ENCODE assay signal across 8 cellular contexts in the genomic region with DNA sequence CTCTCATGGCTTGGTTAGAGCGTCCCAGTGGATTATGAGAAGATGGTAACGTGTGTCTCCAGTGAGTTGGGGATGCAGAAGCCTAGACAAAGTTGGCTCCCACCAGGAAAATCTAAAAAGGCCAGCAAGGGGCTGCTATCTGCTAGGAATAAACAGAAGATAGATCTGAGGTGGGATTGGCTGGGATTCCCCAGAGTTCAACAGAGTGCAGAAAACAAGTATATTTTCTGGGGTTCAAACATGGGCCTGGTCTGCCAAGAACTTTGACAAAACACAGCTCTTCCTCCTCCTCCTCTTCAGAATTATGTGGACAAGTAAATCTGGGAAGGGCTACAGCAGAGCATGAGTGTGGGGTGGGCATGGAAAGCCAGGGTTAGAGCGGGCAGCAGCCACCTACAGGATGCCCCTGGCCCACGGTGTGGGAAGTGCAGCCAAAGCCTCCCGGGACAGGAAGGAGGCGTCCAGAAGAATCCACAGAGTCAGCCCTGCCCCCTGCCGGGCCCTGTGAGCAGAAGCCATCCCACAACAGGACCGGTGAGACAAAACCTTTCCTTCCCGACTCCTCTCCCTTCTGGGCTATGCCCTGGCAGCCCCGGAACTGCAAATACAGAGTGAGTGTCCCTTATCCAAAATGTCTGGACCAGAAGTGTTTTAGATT.
DNase-seq lines count a peak whose midpoint lies in the region; ATAC-seq, FAIRE-seq and TF ChIP-seq lines count a peak whose summit lies in the region.

No MANE protein-coding gene starts in this region.

- DNase-seq in GM12864 (ENCODE audit: low read depth) (no peak), NCI-H526 treated with DMSO at 0.1 percent for 48 hours (lab: John Stamatoyannopoulos, UW) (peak; percentile 20), cardiac fibroblast (ENCODE audit: low read depth in 2 of 2) (peak; percentile 21 to 34), lung (ENCODE audit: low spot score) (peak; percentile 29), NCI-H1694 treated with DMSO at 0.1 percent for 48 hours (lab: John Stamatoyannopoulos, UW) (no peak), RCC 7860 (ENCODE audit: low spot score) (no peak), DMS 273 (lab: John Stamatoyannopoulos, UW; ENCODE audit: unreplicated experiment) (no peak), occipital lobe (lab: John Stamatoyannopoulos, UW) (no peak)

- 31 to 40% methylated on average over 10 of the region's 10 CpGs for WGBS in lung, 2 donors

- H3K4me3 ChIP-seq in GM12864 (ENCODE audit: low read depth, low read length) (no peak overlapping the region), cardiac fibroblast (replicated peaks in 1 of 2; ENCODE audit: low read depth in 2 of 2, low read length in 2 of 2) (no peak overlapping the region), lung (no peak overlapping the region)

- peaks cover 14 to 22% of the 10 kb centered on the region in 2 donors for H3K4me1 ChIP-seq in lung (ENCODE audit: control insufficient read depth in 2 of 2, insufficient read depth in 2 of 2, low read length in 2 of 2)

- no peaks in the 10 kb centered on the region for H3K36me3 ChIP-seq in lung (ENCODE audit: control insufficient read depth in 2 of 2, insufficient read depth in 2 of 2, low read length in 2 of 2)

- H3K27ac ChIP-seq in lung (ENCODE audit: low read depth in 1 of 2, low read length in 1 of 2) = no peak overlapping the region

- no peaks in the 10 kb centered on the region for H3K27me3 ChIP-seq in lung (ENCODE audit: control insufficient read depth, insufficient read depth)

- TF ChIP-seq CTCF in GM12864 (IDR thresholded peaks at IDR 0.05; ENCODE audit: low read depth, low read length, missing control alignments) = peak; percentile 70
- TF ChIP-seq CTCF in cardiac fibroblast (IDR thresholded peaks at IDR 0.05; ENCODE audit: low read depth, low read length) = peak; percentile 62
- TF ChIP-seq CTCF in lung (IDR thresholded peaks at IDR 0.05; ENCODE audit: control extremely low read depth, extremely low read depth) = no peak

- no peak for FAIRE-seq in RCC 7860 (lab: Jason Lieb, UNC)

- H3K9me3 ChIP-seq in lung (ENCODE audit: control insufficient read depth in 2 of 2, insufficient read depth in 1 of 2, low read length in 1 of 2) = no peaks in the 10 kb centered on the region

- no peak for ATAC-seq in lung (ENCODE audit: insufficient read depth, low FRiP score)

Comparison
In these comparisons a context has a peak if more than half of its experiments do, and no peak if none do; other contexts are left out.
1. DNase-seq: peak in NCI-H526 treated with DMSO at 0.1 percent for 48 hours (single experiment), cardiac fibroblast (2 of 2) and lung (single experiment); none in GM12864 (single experiment), NCI-H1694 treated with DMSO at 0.1 percent for 48 hours (single experiment), RCC 7860 (single experiment), DMS 273 (single experiment) and occipital lobe (single experiment).